ENCODE assay signal across 28 cellular contexts in the genomic region with DNA sequence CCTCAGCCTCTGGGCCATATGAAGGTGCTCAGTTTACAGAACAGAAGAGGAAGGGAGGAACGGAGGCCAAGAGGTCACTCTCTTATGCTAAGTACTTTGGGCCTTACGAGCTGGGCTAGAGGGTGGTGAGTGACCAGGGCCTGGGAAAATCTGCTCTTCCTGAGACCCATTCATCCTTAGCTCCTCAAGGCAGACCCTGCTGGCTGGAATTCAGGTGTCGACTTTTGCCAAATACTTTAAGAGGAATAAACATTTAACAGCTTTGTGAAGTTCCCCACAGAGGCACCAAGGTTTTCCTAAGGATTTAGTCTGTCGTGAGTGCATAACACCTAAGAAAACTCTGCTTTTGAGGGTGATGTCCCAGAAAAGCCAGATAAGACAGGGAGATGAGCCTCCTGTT.
"Had no signal": no experiment of that assay in that cellular context is flagged by ENCODE, and none has a peak within 500 bp of the region (broad histone marks: within the 10 kb centered on the region; RNA-seq: fewer than 3 reads in every experiment).

No MANE protein-coding gene starts in this region.

- H3K36me3 ChIP-seq: colonic mucosa, esophagus muscularis mucosa, gastroesophageal sphincter, heart left ventricle, lower lobe of right lung, prostate gland, right atrium auricular region, suprapubic skin had no signal

- H3K4me1 Mint-ChIP-seq: stimulated activated naive CD8-positive, alpha-beta T cell treated with anti-CD3 and anti-CD28 coated beads, Interleukin-15, amount 100 ng/mL, for 72 hours had no signal

- DNase-seq: colonic mucosa; effector CD8-positive, alpha-beta T cell; foreskin keratinocyte; heart left ventricle; immature natural killer cell; islet precursor cell; left ventricle myocardium superior; lower lobe of right lung; natural killer cell; nucleus accumbens; stimulated activated CD4-positive, alpha-beta T cell treated with anti-CD3 and anti-CD28 coated beads, Interleukin-12 subunit alpha, Interleukin-12 subunit beta, amount 100 ng/mL, for 4 hours; stimulated activated CD4-positive, alpha-beta T cell treated with anti-CD3 and anti-CD28 coated beads, Interleukin-1b, Interleukin-23, amount 100 ng/mL, for 48 hours; stimulated activated CD4-positive, alpha-beta T cell treated with anti-CD3 and anti-CD28 coated beads, Interleukin-4, amount 100 ng/mL, for 1 hour; stimulated activated CD8-positive, alpha-beta memory T cell treated with anti-CD3 and anti-CD28 coated beads, Interleukin-4, amount 100 ng/mL, for 48 hours; stimulated activated naive CD4-positive, alpha-beta T cell; stimulated activated naive CD8-positive, alpha-beta T cell treated with anti-CD3 and anti-CD28 coated beads, Interleukin-15, amount 100 ng/mL, for 72 hours; trophoblast cell had no signal

- FAIRE-seq: endothelial cell of umbilical vein had no signal

- H3K79me2 ChIP-seq: hepatocyte had no signal

- H3K4me3 ChIP-seq: colonic mucosa, esophagus muscularis mucosa, gastroesophageal sphincter, heart left ventricle, hepatocyte, lower lobe of right lung, prostate gland, right atrium auricular region, smooth muscle cell, suprapubic skin had no signal

- H3K27me3 ChIP-seq: right atrium auricular region had no signal

- ATAC-seq: foreskin keratinocyte; gastroesophageal sphincter; heart left ventricle; left ventricle myocardium superior; lower lobe of right lung; natural killer cell; sciatic nerve; stimulated activated naive CD8-positive, alpha-beta T cell treated with anti-CD3 and anti-CD28 coated beads, Interleukin-15, amount 100 ng/mL, for 72 hours had no signal

- H3K36me3 Mint-ChIP-seq: immature natural killer cell had no signal

- H3K4me1 ChIP-seq: colonic mucosa, esophagus muscularis mucosa, foreskin keratinocyte, gastroesophageal sphincter, lower lobe of right lung, prostate gland, right atrium auricular region, suprapubic skin had no signal

- H3K4me2 ChIP-seq: hepatocyte, smooth muscle cell had no signal

- H3K9me3 Mint-ChIP-seq: dendritic cell treated with granulocyte-macrophage colony-stimulating factor and Interleukin-4, amounts not matched to agents 40 ng/mL and 50 ng/mL, for 4 days; natural killer cell; neural crest cell; stimulated activated naive CD8-positive, alpha-beta T cell treated with anti-CD3 and anti-CD28 coated beads, Interleukin-15, amount 100 ng/mL, for 72 hours had no signal

- H3K4me3 Mint-ChIP-seq: dendritic cell treated with granulocyte-macrophage colony-stimulating factor and Interleukin-4, amounts not matched to agents 40 ng/mL and 50 ng/mL, for 4 days; immature natural killer cell; natural killer cell; neural crest cell; stimulated activated naive CD8-positive, alpha-beta T cell treated with anti-CD3 and anti-CD28 coated beads, Interleukin-15, amount 100 ng/mL, for 72 hours had no signal

- H3K9me3 ChIP-seq: colonic mucosa, esophagus muscularis mucosa, gastroesophageal sphincter, heart left ventricle, lower lobe of right lung, prostate gland, right atrium auricular region, suprapubic skin had no signal

- H3K27ac ChIP-seq: colonic mucosa, esophagus muscularis mucosa, foreskin keratinocyte, gastroesophageal sphincter, heart left ventricle, hepatocyte, lower lobe of right lung, prostate gland, right atrium auricular region, suprapubic skin had no signal

- H2AFZ ChIP-seq: hepatocyte had no signal
